Comparison of ENCODE assay signal across 8 cellular contexts in genomic region chr6:2839982-2840793, GRCh38. TPM values are rescaled to one million over a fixed set of nuclear protein-coding genes. Genes with fewer than 3 reads are reported as not detected.
DNase-seq lines count a peak whose midpoint lies in the region; ATAC-seq, FAIRE-seq and TF ChIP-seq lines count a peak whose summit lies in the region.

No MANE protein-coding gene starts in this region.

- H3K27me3 Mint-ChIP-seq in activated CD4-positive, alpha-beta T cell treated with anti-CD3 and anti-CD28 coated beads, Interleukin-2, amount 10 ng/mL, durations not matched to agents 24 days and 14 days = no peaks in the 10 kb centered on the region

- H4K20me1 ChIP-seq in GM12878 (ENCODE audit: control insufficient read depth, insufficient read depth) (no peaks in the 10 kb centered on the region), HepG2 (ENCODE audit: insufficient read depth, low read length) (no peaks in the 10 kb centered on the region)

- no peaks in the 10 kb centered on the region for H3K9me3 Mint-ChIP-seq in activated CD4-positive, alpha-beta T cell treated with anti-CD3 and anti-CD28 coated beads, Interleukin-2, amount 10 ng/mL, durations not matched to agents 24 days and 14 days

- H3K4me1 ChIP-seq in GM12878 (ENCODE audit: control insufficient read depth, insufficient read depth, low read length) = peaks cover 3% of the 10 kb centered on the region; the same call in 1 of the 2 replicates
- H3K4me1 ChIP-seq in HepG2 (ENCODE audit: insufficient read depth, low read length) = peaks cover 62% of the 10 kb centered on the region
- peaks cover 13% of the 10 kb centered on the region for H3K4me1 ChIP-seq in thymus (ENCODE audit: control insufficient read depth, insufficient read depth, low read length)

- peaks cover 45% of the 10 kb centered on the region for H3K36me3 Mint-ChIP-seq in activated CD4-positive, alpha-beta T cell treated with anti-CD3 and anti-CD28 coated beads, Interleukin-2, amount 10 ng/mL, durations not matched to agents 24 days and 14 days (ENCODE audit: low read depth)

- H3K9ac ChIP-seq in GM12878 (ENCODE audit: control insufficient read depth, insufficient read depth, low read length) = no peak overlapping the region
- peak overlapping the region; percentile 95 for H3K9ac ChIP-seq in HepG2 (ENCODE audit: insufficient read depth, low read depth, low read length)

- POLR2A ChIA-PET in GM12878 (lab: Charles Lee) (interaction anchor here (1.1 to 3.4 kb wide), 2 partner anchors 27 to 150 kb away, joined by 5 to 18 read pairs; no protein-coding TSS in a partner anchor), HepG2 (lab: Yijun Ruan, JAX) (interaction anchor here (0.9 to 4.4 kb wide), 24 partner anchors 11 to 154 kb away, joined by 3 to 68 read pairs (median 8); partner anchors contain the start of genes SERPINB6, SERPINB9 and WRNIP1)

- CTCF ChIA-PET in GM12878 (lab: Yijun Ruan, JAX) (interaction anchor here (0.6 to 6.8 kb wide), 12 partner anchors 10 to 149 kb away, joined by 3 to 45 read pairs (median 5); no protein-coding TSS in a partner anchor), HepG2 (lab: Yijun Ruan, JAX; ENCODE audit: low intra/inter-chr PET ratio, low total read pairs) (no interaction called here)

- H3K27me3 ChIP-seq in GM12878 (replicated peaks in 1 of 2; ENCODE audit: control insufficient read depth in 2 of 2, insufficient read depth in 2 of 2, low read length in 1 of 2) = peaks cover 0 to 5% of the 10 kb centered on the region in 2 experiments; a peak in 3 of 4 replicates
- no peaks in the 10 kb centered on the region for H3K27me3 ChIP-seq in HepG2 (ENCODE audit: control insufficient read depth in 1 of 2, insufficient read depth in 2 of 2, low read length in 2 of 2)
- H3K27me3 ChIP-seq in thymus (ENCODE audit: control insufficient read depth, insufficient read depth) = no peaks in the 10 kb centered on the region

- no peak overlapping the region for H3K4me2 ChIP-seq in GM12878 (ENCODE audit: control insufficient read depth, insufficient read depth)
- peak overlapping the region; percentile 98 for H3K4me2 ChIP-seq in HepG2 (ENCODE audit: low read depth, low read length)

- intact Hi-C loops in activated CD4-positive, alpha-beta T cell treated with anti-CD3 and anti-CD28 coated beads, Interleukin-2, amount 10 ng/mL, durations not matched to agents 24 days and 14 days (cut with micrococcal nuclease) = loop anchor here (2.0 to 5.0 kb wide), 2 partner anchors 15 to 227 kb away; partner anchors contain the start of gene RIPK1
- intact Hi-C loops in GM12878 (cut with micrococcal nuclease; ENCODE audit: unreplicated experiment) = loop anchor here (10.0 kb wide), 1 partner anchor 215 kb away; no protein-coding TSS in a partner anchor
- intact Hi-C loops in HepG2 (cut with micrococcal nuclease; ENCODE audit: unreplicated experiment) = loop anchor here (2.0 kb wide), 2 partner anchors 31 to 75 kb away; partner anchors contain the start of gene WRNIP1

- TF ChIP-seq CTCF in GM12878 (IDR thresholded peaks at IDR 0.05 in 2 of 3, conservative IDR thresholded peaks at IDR 0.05 in 1 of 3; ENCODE audit: control insufficient read depth in 2 of 3, extremely low read depth in 1 of 3, insufficient read depth in 1 of 3, low read depth in 3 of 3, low read length in 3 of 3) (no peak), HepG2 (CRISPR knock-in tag; IDR thresholded peaks at IDR 0.05) (no peak)

- RAD21 ChIA-PET in GM12878 (lab: Charles Lee; ENCODE audit: unreplicated experiment) = interaction anchor here (0.9 to 8.3 kb wide), 6 partner anchors 49 to 187 kb away, joined by 3 to 129 read pairs (median 9); no protein-coding TSS in a partner anchor

- TF ChIP-seq POLR2A in GM12878 (IDR thresholded peaks at IDR 0.05; ENCODE audit: low read depth, low read length) = no peak
- no peak; a peak in 1 of 4 replicates for TF ChIP-seq POLR2A in HepG2 (IDR thresholded peaks at IDR 0.05; ENCODE audit: insufficient read depth in 1 of 2, low read depth in 2 of 2, low read length in 2 of 2)

- TF ChIP-seq RAD21 in GM12878 (IDR thresholded peaks at IDR 0.05; ENCODE audit: insufficient read depth, low read depth, low read length) = no peak
- TF ChIP-seq RAD21 in HepG2 (CRISPR knock-in tag; IDR thresholded peaks at IDR 0.05) = no peak

- peaks cover 54% of the 10 kb centered on the region for H3K4me1 Mint-ChIP-seq in activated CD4-positive, alpha-beta T cell treated with anti-CD3 and anti-CD28 coated beads, Interleukin-2, amount 10 ng/mL, durations not matched to agents 24 days and 14 days

- in situ Hi-C loops in GM12878 (cut with MboI) = loop anchor here (5.0 to 10.0 kb wide), 3 partner anchors 75 to 215 kb away; no protein-coding TSS in a partner anchor
- in situ Hi-C loops in HepG2 (cut with HindIII; ENCODE audit: extremely low pct_ligation_motif_present, low pct_unique_long_range_greater_than_20kb) = loop anchor here (5.0 kb wide), 2 partner anchors 43 to 72 kb away; no protein-coding TSS in a partner anchor

- H3K4me3 ChIP-seq in GM12878 (no peak overlapping the region), HepG2 (replicated peaks in 1 of 3; ENCODE audit: insufficient read depth in 1 of 3, low read depth in 2 of 3, low read length in 3 of 3) (peak overlapping the region; percentile 66 to 86 (median 75)), thymus (ENCODE audit: low read length) (peak overlapping the region; percentile 57)

- H3K9me3 ChIP-seq in GM12878 (replicated peaks; ENCODE audit: control insufficient read depth, insufficient read depth, low read length) = peaks cover 2% of the 10 kb centered on the region; the same call in 2 of the 3 replicates
- H3K9me3 ChIP-seq in HepG2 (ENCODE audit: low read length) = no peaks in the 10 kb centered on the region
- H3K9me3 ChIP-seq in thymus (ENCODE audit: control insufficient read depth) = no peaks in the 10 kb centered on the region

- no peaks in the 10 kb centered on the region for H3K79me2 ChIP-seq in GM12878 (ENCODE audit: control insufficient read depth, insufficient read depth, low read length)
- H3K79me2 ChIP-seq in HepG2 (ENCODE audit: insufficient read depth, low read length) = peaks cover 11% of the 10 kb centered on the region

- H2AFZ ChIP-seq in GM12878 (ENCODE audit: control insufficient read depth, low read depth, low read length) (no peak overlapping the region), HepG2 (ENCODE audit: low read length) (no peak overlapping the region)

- BruUV-seq in GM12878 (replicated peaks; lab: Mats Ljungman, UMichigan) (TSS peak; percentile 69), HepG2 (replicated peaks; lab: Mats Ljungman, UMichigan) (TSS peak; percentile 52)

- H3K4me3 Mint-ChIP-seq in activated CD4-positive, alpha-beta T cell treated with anti-CD3 and anti-CD28 coated beads, Interleukin-2, amount 10 ng/mL, durations not matched to agents 24 days and 14 days = peak overlapping the region; percentile 91

- TF ChIP-seq EP300 in GM12878 (IDR thresholded peaks at IDR 0.05; ENCODE audit: borderline replicate concordance in 1 of 2, control insufficient read depth in 1 of 2, low read depth in 2 of 2, low read length in 2 of 2) = no peak
- no peak for TF ChIP-seq EP300 in HepG2 (IDR thresholded peaks at IDR 0.05; ENCODE audit: low read depth in 2 of 2, low read length in 2 of 2)
- no peak for TF ChIP-seq EP300 in HepG2 (CRISPR knock-in tag; IDR thresholded peaks at IDR 0.05; ENCODE audit: borderline replicate concordance)

- SMC1A ChIA-PET in GM12878 (lab: Charles Lee; ENCODE audit: uncharacterized antibody, unreplicated experiment) = interaction anchor here (0.9 to 4.1 kb wide), 13 partner anchors 13 to 149 kb away, joined by 3 to 23 read pairs (median 4); partner anchors contain the start of gene WRNIP1

- H3K27ac Mint-ChIP-seq in activated CD4-positive, alpha-beta T cell treated with anti-CD3 and anti-CD28 coated beads, Interleukin-2, amount 10 ng/mL, durations not matched to agents 24 days and 14 days = peak overlapping the region; percentile 29

- H3K27ac ChIP-seq in GM12878 (ENCODE audit: control insufficient read depth, insufficient read depth) (no peak overlapping the region), HepG2 (ENCODE audit: extremely low read length, insufficient read depth, low read length) (peak overlapping the region; percentile 97), thymus (ENCODE audit: low read depth) (peak overlapping the region; percentile 66)

- H3K36me3 ChIP-seq in GM12878 (ENCODE audit: control insufficient read depth in 2 of 2, insufficient read depth in 2 of 2, low read length in 1 of 2) (no peaks in the 10 kb centered on the region), HepG2 (replicated peaks in 1 of 2; ENCODE audit: control insufficient read depth in 1 of 2, insufficient read depth in 2 of 2, low read length in 2 of 2) (peaks cover 3 to 13% of the 10 kb centered on the region in 2 experiments), thymus (ENCODE audit: control insufficient read depth, insufficient read depth) (peaks cover 5% of the 10 kb centered on the region)

- no peak for ATAC-seq in GM12878
- ATAC-seq in HepG2 = no peak
- no peak for ATAC-seq in GM18498 (IDR thresholded peaks at IDR 0.05; ENCODE audit: unreplicated experiment)
- no peak for ATAC-seq in HG03354 (IDR thresholded peaks at IDR 0.05; ENCODE audit: poor library complexity, severe bottlenecking, unreplicated experiment)

- peak; percentile 58 for DNase-seq in activated CD4-positive, alpha-beta T cell treated with anti-CD3 and anti-CD28 coated beads, Interleukin-2, amount 10 ng/mL, durations not matched to agents 24 days and 14 days
- DNase-seq in activated CD4-positive, alpha-beta T cell treated with anti-CD3 and anti-CD28 coated beads, Interleukin-2, amount 50 U/mL, for 48 hours = no peak
- DNase-seq in GM12878 (ENCODE audit: low read depth, low spot score) (no peak), HepG2 (ENCODE audit: low spot score) (no peak), NCI-H1105 (lab: John Stamatoyannopoulos, UW) (no peak)

- FAIRE-seq in GM12878 (lab: Jason Lieb, UNC) (no peak), HepG2 (lab: Jason Lieb, UNC) (no peak)

- whole genome bisulfite sequencing in GM12878 (ENCODE audit: insufficient coverage, insufficient replicate concordance, low lambda C conversion rate, missing lambda C conversion rate) = 16% methylated on average over 12 of the region's 12 CpGs
- WGBS in HepG2 (ENCODE audit: low lambda C conversion rate) = 65% methylated on average over 12 of the region's 12 CpGs
- 50% methylated on average over 12 of the region's 12 CpGs for WGBS in thymus

RNA-seq across cellular contexts. Expression of gene SERPINB1, which starts 1.5 kb away (rescaled TPM):
- total RNA-seq in activated CD4-positive, alpha-beta T cell treated with anti-CD3 and anti-CD28 coated beads, Interleukin-2, amount 10 ng/mL, durations not matched to agents 24 days and 14 days = 76.1 and 79.9 TPM in 2 replicates
- total RNA-seq in GM12878 (2013; cell fraction: nucleolus; rRNA removed) = 0.67 and 1.0 TPM in 2 replicates
- total RNA-seq in GM12878 (2014; rRNA removed) (0.45 and 0.65 TPM in 2 replicates), GM12878 (2014; rRNA removed; fragmentation: Illumina TruSeq; extraction: Trizol) (0.67 and 0.88 TPM in 2 replicates), GM12878 (2021) (1.6 TPM in 2 replicates), HepG2 (2016; rRNA removed; fragmentation: Illumina TruSeq; extraction: Trizol) (41.4 and 60.1 TPM in 2 replicates)
- 0.76 TPM for polyA plus RNA-seq in GM12878 (2011; ENCODE audit: low read depth)
- polyA plus RNA-seq in GM12878 (2011; rRNA removed) (2.4 and 3.5 TPM in 2 replicates), GM12878 (2014; fragmentation: Illumina TruSeq; extraction: Trizol) (1.1 and 3.2 TPM in 2 replicates), GM12878 (2014; fragmentation: Nextera tagmentation; extraction: Ambion mirVana) (1 to 10 TPM in 1 of 2 experiments, under 1 TPM in 1; 0.82 to 1.8 TPM), GM12878 (2014; rRNA removed) (0.71 and 0.85 TPM in 2 replicates), GM12878 (2016; fragmentation: Nextera tagmentation; extraction: Ambion mirVana) (under 1 TPM; 0.67 to 0.72 TPM), HepG2 (2011; rRNA removed) (48.7 and 60.5 TPM in 2 replicates), thymus (120 TPM)
- polyA plus RNA-seq in GM12878 (2011; cell fraction: cytosol; rRNA removed) = 0.88 and 0.99 TPM in 2 replicates
- 0.90 and 1.3 TPM in 2 replicates for polyA plus RNA-seq in GM12878 (2011; cell fraction: nucleus; rRNA removed)
- polyA plus RNA-seq in GM12878 (2012) = 1.3 and 2.3 TPM in 2 replicates
- polyA minus RNA-seq in GM12878 (2011; rRNA and poly(A)+ RNA removed) = 1.1 and 1.8 TPM in 2 replicates
- polyA minus RNA-seq in GM12878 (2011; cell fraction: cytosol; rRNA and poly(A)+ RNA removed) = 1.2 and 1.6 TPM in 2 replicates
- polyA minus RNA-seq in GM12878 (2011; cell fraction: nucleus; rRNA and poly(A)+ RNA removed) = 0.85 and 1.1 TPM in 2 replicates
- total RNA-seq in HepG2 (2016; cell fraction: cytosol; rRNA removed; fragmentation: Illumina TruSeq; extraction: Trizol; ENCODE audit: low read depth) = 22.9 and 24.8 TPM in 2 replicates
- total RNA-seq in HepG2 (2016; cell fraction: insoluble cytoplasmic fraction; rRNA removed; fragmentation: Illumina TruSeq; extraction: Trizol) = 40.1 and 52.3 TPM in 2 replicates
- 38.4 and 42.1 TPM in 2 replicates for total RNA-seq in HepG2 (2016; cell fraction: membrane; rRNA removed; fragmentation: Illumina TruSeq; extraction: Trizol)
- 23.4 and 26.0 TPM in 2 replicates for total RNA-seq in HepG2 (2016; cell fraction: nucleus; rRNA removed; fragmentation: Illumina TruSeq; extraction: Trizol)
- polyA plus RNA-seq in HepG2 (2011; cell fraction: cytosol; rRNA removed) = 35.1 and 50.0 TPM in 2 replicates
- polyA plus RNA-seq in HepG2 (2011; cell fraction: nucleus; rRNA removed) = 16.6 and 20.7 TPM in 2 replicates
- polyA plus RNA-seq in HepG2 (2012) = 55.8 and 68.9 TPM in 2 replicates
- 37.2 and 40.1 TPM in 2 replicates for polyA plus RNA-seq in HepG2 (2016; cell fraction: cytosol; fragmentation: Illumina TruSeq; extraction: Trizol; ENCODE audit: low read depth)
- polyA plus RNA-seq in HepG2 (2016; cell fraction: insoluble cytoplasmic fraction; fragmentation: Illumina TruSeq; extraction: Trizol; ENCODE audit: low read depth) = 67.5 and 71.1 TPM in 2 replicates
- 42.6 and 44.3 TPM in 2 replicates for polyA plus RNA-seq in HepG2 (2016; cell fraction: membrane; fragmentation: Illumina TruSeq; extraction: Trizol; ENCODE audit: low read depth)
- 39.9 and 41.4 TPM in 2 replicates for polyA plus RNA-seq in HepG2 (2016; cell fraction: nucleus; fragmentation: Illumina TruSeq; extraction: Trizol; ENCODE audit: insufficient read depth, low read depth)
- 29.1 and 31.0 TPM in 2 replicates for polyA minus RNA-seq in HepG2 (2011; rRNA and poly(A)+ RNA removed; ENCODE audit: low replicate concordance)
- 46.4 and 51.7 TPM in 2 replicates for polyA minus RNA-seq in HepG2 (2011; cell fraction: cytosol; rRNA and poly(A)+ RNA removed)
- 32.6 and 44.3 TPM in 2 replicates for polyA minus RNA-seq in HepG2 (2011; cell fraction: nucleus; rRNA and poly(A)+ RNA removed)

Comparison
In these comparisons a context has a peak if more than half of its experiments do, and no peak if none do; other contexts are left out.
1. RNA of gene SERPINB1, which starts 1.5 kb away (total RNA-seq): 76.1 to 79.9 TPM in activated CD4-positive, alpha-beta T cell treated with anti-CD3 and anti-CD28 coated beads, Interleukin-2, amount 10 ng/mL, durations not matched to agents 24 days and 14 days and 22.9 to 60.1 TPM in HepG2; 0.45 to 1.6 TPM in GM12878; every median in the first group is over 4 times any median in the second.